Comparison of ENCODE assay signal across 9 cellular contexts in genomic region chr11:2951235-2952110, GRCh38. TPM values are rescaled to one million over a fixed set of nuclear protein-coding genes. Genes with fewer than 3 reads are reported as not detected.
DNase-seq lines count a peak whose midpoint lies in the region; TF ChIP-seq lines count a peak whose summit lies in the region.
"Had no signal": no experiment of that assay in that cellular context is flagged by ENCODE, and none has a peak within 500 bp of the region (broad histone marks: within the 10 kb centered on the region; RNA-seq: fewer than 3 reads in every experiment).

No MANE protein-coding gene starts in this region.

- H3K4me2 ChIP-seq in BLaER1 treated with 17β-estradiol and CSF1 and Interleukin-3, amounts not matched to agents 10 nM and 100 nM = peak overlapping the region in 6 of 11 experiments; percentile 13 to 70 (median 60); a peak in 10 of 22 replicates

- DNase-seq in LHCN-M2 (ENCODE audit: low read depth) (peak; percentile 84), adipocyte (ENCODE audit: low read depth) (peak; percentile 38), kidney tubule cell (ENCODE audit: low spot score) (peak; percentile 59), cerebellar nuclear complex (lab: John Stamatoyannopoulos, UW) (no peak), NCI-H146 treated with DMSO at 0.1 percent for 48 hours (lab: John Stamatoyannopoulos, UW; ENCODE audit: unreplicated experiment) (no peak), GM13977 (ENCODE audit: low spot score) (no peak), cerebellum (ENCODE audit: low spot score) (no peak)
- DNase-seq: NCI-H2227 treated with DMSO at 0.1 percent for 48 hours had no signal

- peaks cover 10 to 46% (median 30%) of the 10 kb centered on the region in 10 experiments for H3K4me1 ChIP-seq in BLaER1 treated with 17β-estradiol and CSF1 and Interleukin-3, amounts not matched to agents 10 nM and 100 nM
- peaks cover 6% of the 10 kb centered on the region for H3K4me1 ChIP-seq in adipocyte (ENCODE audit: control insufficient read depth, insufficient read depth, low read length)

- peak overlapping the region in 2 of 11 experiments; percentile 30 to 34; a peak in 1 of 22 replicates for H3K9ac ChIP-seq in BLaER1 treated with 17β-estradiol and CSF1 and Interleukin-3, amounts not matched to agents 10 nM and 100 nM
- no peak overlapping the region for H3K9ac ChIP-seq in adipocyte (ENCODE audit: low read length)

- H3K36me3 ChIP-seq in BLaER1 treated with 17β-estradiol and CSF1 and Interleukin-3, amounts not matched to agents 10 nM and 100 nM = peaks cover 91 to 100% (median 100%) of the 10 kb centered on the region in 11 experiments
- H3K36me3 ChIP-seq in adipocyte (ENCODE audit: control insufficient read depth, insufficient read depth, low read length, severe bottlenecking) = peaks cover 89% of the 10 kb centered on the region

- H3K4me3 ChIP-seq in BLaER1 treated with 17β-estradiol and CSF1 and Interleukin-3, amounts not matched to agents 10 nM and 100 nM = no peak overlapping the region
- no peak overlapping the region for H3K4me3 ChIP-seq in adipocyte (ENCODE audit: low read length)

- peak overlapping the region in 4 of 11 experiments; percentile 5 to 28 (median 14); a peak in 3 of 22 replicates for H3K27ac ChIP-seq in BLaER1 treated with 17β-estradiol and CSF1 and Interleukin-3, amounts not matched to agents 10 nM and 100 nM

- H3K27me3 ChIP-seq in BLaER1 treated with 17β-estradiol and CSF1 and Interleukin-3, amounts not matched to agents 10 nM and 100 nM = no peaks in the 10 kb centered on the region
- H3K27me3 ChIP-seq in adipocyte (replicated peaks; ENCODE audit: control insufficient read depth, insufficient read depth, low read length) = no peaks in the 10 kb centered on the region

- in situ Hi-C loops in GM13977 (cut with MboI; ENCODE audit: low pct_unique_long_range_greater_than_20kb, low sequenced_read_pairs, unreplicated experiment) = no loop called here

- H3K9me3 ChIP-seq in BLaER1 treated with 17β-estradiol and CSF1 and Interleukin-3, amounts not matched to agents 10 nM and 100 nM (replicated peaks in 1 of 11) = no peaks in the 10 kb centered on the region
- no peaks in the 10 kb centered on the region for H3K9me3 ChIP-seq in adipocyte (ENCODE audit: control insufficient read depth, low read length)

- no peak for TF ChIP-seq CTCF in GM13977 (IDR thresholded peaks at IDR 0.05; ENCODE audit: extremely low read depth, insufficient read depth, missing control alignments)

- H4K20me1 ChIP-seq in BLaER1 treated with 17β-estradiol and CSF1 and Interleukin-3, amounts not matched to agents 10 nM and 100 nM = peaks cover 30 to 99% (median 79%) of the 10 kb centered on the region in 11 experiments; a peak in 21 of 22 replicates

RNA-seq across cellular contexts. Expression of gene PHLDA2, which starts 22.3 kb away (rescaled TPM):
- total RNA-seq in LHCN-M2 (2014; rRNA removed) = 12.5 and 12.6 TPM in 2 replicates
- polyA plus RNA-seq in LHCN-M2 (2012) = 52.5 TPM
- not detected for total RNA-seq in cerebellum

RNA-seq across cellular contexts. Expression of gene NAP1L4, which starts 40.7 kb away (rescaled TPM):
- total RNA-seq in LHCN-M2 (2014; rRNA removed) = 120 and 140 TPM in 2 replicates
- polyA plus RNA-seq in LHCN-M2 (2012) = 97.4 TPM
- 156 TPM for total RNA-seq in cerebellum

Comparison
In these comparisons a context has a peak if more than half of its experiments do, and no peak if none do; other contexts are left out.
1. DNase-seq: peak in LHCN-M2 (single experiment), adipocyte (single experiment) and kidney tubule cell (single experiment); none in cerebellar nuclear complex (0 of 2), NCI-H146 treated with DMSO at 0.1 percent for 48 hours (single experiment), GM13977 (single experiment) and cerebellum (single experiment).
2. RNA of gene PHLDA2, which starts 22.3 kb away (total RNA-seq): 12.5 to 12.6 TPM in LHCN-M2; not detected in cerebellum (single experiment); every median in the first group is over 10 times any median in the second.